Comparison of ENCODE assay signal across 5 cellular contexts in genomic region chr16:28691722-28692121, GRCh38. TPM values are rescaled to one million over a fixed set of nuclear protein-coding genes. Genes with fewer than 3 reads are reported as not detected.
"Had no signal": no experiment of that assay in that cellular context is flagged by ENCODE, and none has a peak within 500 bp of the region (broad histone marks: within the 10 kb centered on the region; RNA-seq: fewer than 3 reads in every experiment).

No MANE protein-coding gene starts in this region.

RNA-seq across cellular contexts. Expression of gene NPIPB8, which starts 53.9 kb away (rescaled TPM):
- total RNA-seq: GM23248, H4, HT1080 had no signal
- polyA plus RNA-seq: GM23248, IgD-negative memory B cell had no signal

RNA-seq across cellular contexts. Expression of gene NPIPB9, which starts 59.9 kb away (rescaled TPM):
- total RNA-seq: GM23248, H7 had no signal
- polyA plus RNA-seq: GM23248 had no signal
